ENCODE assay signal across 31 cellular contexts in the genomic region with DNA sequence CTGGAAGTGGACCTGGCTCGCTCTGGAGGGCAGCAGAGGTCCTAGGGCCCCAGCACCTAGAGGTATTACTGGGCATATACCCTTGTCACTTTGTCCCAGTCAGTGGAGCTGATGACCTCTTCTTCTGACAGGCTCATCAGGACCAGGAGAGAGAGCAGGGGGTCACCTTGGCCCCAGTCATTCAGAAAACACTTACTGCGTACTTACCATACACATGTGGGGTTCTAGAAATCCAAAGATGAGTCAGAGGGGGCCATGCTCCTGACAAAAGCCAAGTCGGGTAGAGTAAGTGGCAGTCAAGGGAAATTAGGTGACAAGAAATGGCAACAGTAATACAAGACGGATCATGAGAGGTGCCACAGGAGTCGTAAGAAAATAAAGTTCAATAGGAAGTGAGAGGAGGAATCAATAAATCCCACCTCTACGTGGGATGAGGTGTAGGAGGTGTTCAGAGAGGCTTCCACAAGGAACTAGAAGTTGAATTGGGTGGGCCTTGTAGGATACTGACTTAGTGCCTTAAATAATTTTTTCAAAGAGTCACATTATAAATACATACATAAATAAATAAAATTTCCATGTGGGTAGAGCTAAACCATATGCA. TPM values are rescaled to one million over a fixed set of nuclear protein-coding genes. Genes with fewer than 3 reads are reported as not detected.
DNase-seq lines count a peak whose midpoint lies in the region; ATAC-seq, FAIRE-seq and TF ChIP-seq lines count a peak whose summit lies in the region.
"Had no signal": no experiment of that assay in that cellular context is flagged by ENCODE, and none has a peak within 500 bp of the region (broad histone marks: within the 10 kb centered on the region; RNA-seq: fewer than 3 reads in every experiment).

No MANE protein-coding gene starts in this region.

- no peak overlapping the region for H3K4me3 ChIP-seq in CD4-positive, CD25-positive, alpha-beta regulatory T cell (ENCODE audit: low read depth, low read length)
- H3K4me3 ChIP-seq in GM12878 = no peak overlapping the region
- H3K4me3 ChIP-seq: colonic mucosa, hepatocyte, PC-9, psoas muscle, SK-N-MC, upper lobe of right lung had no signal

- H3K4me1 Mint-ChIP-seq in activated CD4-positive, alpha-beta T cell treated with anti-CD3 and anti-CD28 coated beads, Interleukin-2, amount 10 ng/mL, durations not matched to agents 24 days and 14 days = peaks cover 37% of the 10 kb centered on the region
- H3K4me1 Mint-ChIP-seq in CD4-positive, CD25-positive, alpha-beta regulatory T cell = peaks cover 0 to 41% (median 11%) of the 10 kb centered on the region in 4 donors

- no peaks in the 10 kb centered on the region for H3K9me3 Mint-ChIP-seq in activated CD4-positive, alpha-beta T cell treated with anti-CD3 and anti-CD28 coated beads, Interleukin-2, amount 10 ng/mL, durations not matched to agents 24 days and 14 days
- H3K9me3 Mint-ChIP-seq in CD4-positive, CD25-positive, alpha-beta regulatory T cell = no peaks in the 10 kb centered on the region
- H3K9me3 Mint-ChIP-seq: IgD-negative memory B cell; naive thymus-derived CD4-positive, alpha-beta T cell had no signal

- RAD21 ChIA-PET in GM12878 (lab: Charles Lee; ENCODE audit: unreplicated experiment) = interaction anchor here (1.8 to 3.0 kb wide), 3 partner anchors 9 to 22 kb away, joined by 5 to 15 read pairs (median 8); no protein-coding TSS in a partner anchor

- peak overlapping the region; percentile 8 for H3K4me3 Mint-ChIP-seq in activated CD4-positive, alpha-beta T cell treated with anti-CD3 and anti-CD28 coated beads, Interleukin-2, amount 10 ng/mL, durations not matched to agents 24 days and 14 days
- no peak overlapping the region for H3K4me3 Mint-ChIP-seq in CD4-positive, CD25-positive, alpha-beta regulatory T cell
- H3K4me3 Mint-ChIP-seq: IgD-negative memory B cell; naive thymus-derived CD4-positive, alpha-beta T cell had no signal

- no peak overlapping the region; the same call in 1 of the 2 replicates for H3K4me2 ChIP-seq in GM12878 (ENCODE audit: control insufficient read depth, insufficient read depth)
- H3K4me2 ChIP-seq: hepatocyte had no signal

- H3K27ac ChIP-seq in CD4-positive, CD25-positive, alpha-beta regulatory T cell (ENCODE audit: insufficient read depth, low read length, poor library complexity, severe bottlenecking) = no peak overlapping the region
- no peak overlapping the region for H3K27ac ChIP-seq in GM12878 (ENCODE audit: control insufficient read depth, insufficient read depth)
- H3K27ac ChIP-seq: colonic mucosa, hepatocyte, PC-9, psoas muscle, SK-N-MC, upper lobe of right lung had no signal

- no peak overlapping the region for H3K27ac Mint-ChIP-seq in activated CD4-positive, alpha-beta T cell treated with anti-CD3 and anti-CD28 coated beads, Interleukin-2, amount 10 ng/mL, durations not matched to agents 24 days and 14 days
- H3K27ac Mint-ChIP-seq in CD4-positive, CD25-positive, alpha-beta regulatory T cell = peak overlapping the region in 2 of 3 donors; percentile 16 to 28
- H3K27ac Mint-ChIP-seq: IgD-negative memory B cell had no signal

- H3K27me3 ChIP-seq in CD4-positive, CD25-positive, alpha-beta regulatory T cell (ENCODE audit: control insufficient read depth, insufficient read depth, low read length) = no peaks in the 10 kb centered on the region
- H3K27me3 ChIP-seq in GM12878 (replicated peaks in 1 of 2; ENCODE audit: control insufficient read depth in 2 of 2, insufficient read depth in 2 of 2, low read length in 1 of 2) = peaks cover 0 to 7% of the 10 kb centered on the region in 2 experiments; a peak in 1 of 4 replicates
- H3K27me3 ChIP-seq: colonic mucosa, upper lobe of right lung had no signal

- H3K27me3 Mint-ChIP-seq in activated CD4-positive, alpha-beta T cell treated with anti-CD3 and anti-CD28 coated beads, Interleukin-2, amount 10 ng/mL, durations not matched to agents 24 days and 14 days = peaks cover 6% of the 10 kb centered on the region
- H3K27me3 Mint-ChIP-seq in CD4-positive, CD25-positive, alpha-beta regulatory T cell = no peaks in the 10 kb centered on the region
- H3K27me3 Mint-ChIP-seq: IgD-negative memory B cell had no signal

- no peaks in the 10 kb centered on the region for H3K36me3 ChIP-seq in CD4-positive, CD25-positive, alpha-beta regulatory T cell (ENCODE audit: control insufficient read depth, insufficient read depth, low read length)
- no peaks in the 10 kb centered on the region for H3K36me3 ChIP-seq in GM12878 (ENCODE audit: control insufficient read depth in 2 of 2, insufficient read depth in 2 of 2, low read length in 1 of 2)
- H3K36me3 ChIP-seq: colonic mucosa, upper lobe of right lung had no signal

- POLR2A ChIA-PET in GM12878 (lab: Charles Lee) = no interaction called here

- no peak for TF ChIP-seq EP300 in GM12878 (IDR thresholded peaks at IDR 0.05; ENCODE audit: borderline replicate concordance in 1 of 2, control insufficient read depth in 1 of 2, low read depth in 2 of 2, low read length in 2 of 2)

- no peak overlapping the region for H2AFZ ChIP-seq in GM12878 (ENCODE audit: control insufficient read depth, low read depth, low read length)
- H2AFZ ChIP-seq: hepatocyte, PC-9 had no signal

- no peak for TF ChIP-seq RAD21 in GM12878 (IDR thresholded peaks at IDR 0.05; ENCODE audit: insufficient read depth, low read depth, low read length)

- CTCF ChIA-PET in GM12878 (lab: Yijun Ruan, JAX) = interaction anchor here (1.1 to 18.8 kb wide), 3 partner anchors 9 to 94 kb away, joined by 4 to 753 read pairs (median 16); no protein-coding TSS in a partner anchor

- H3K79me2 ChIP-seq in GM12878 (ENCODE audit: control insufficient read depth, insufficient read depth, low read length) = no peaks in the 10 kb centered on the region
- H3K79me2 ChIP-seq: hepatocyte had no signal

- no peak for DNase-seq in activated CD4-positive, alpha-beta T cell treated with anti-CD3 and anti-CD28 coated beads, Interleukin-2, amount 10 ng/mL, durations not matched to agents 24 days and 14 days
- DNase-seq in activated CD4-positive, alpha-beta T cell treated with anti-CD3 and anti-CD28 coated beads for 48 hours = no peak
- no peak for DNase-seq in CD4-positive, CD25-positive, alpha-beta regulatory T cell
- no peak for DNase-seq in GM12878 (ENCODE audit: low read depth, low spot score)
- no peak for DNase-seq in HTR-8/SVneo (ENCODE audit: insufficient read length, low spot score)
- DNase-seq: 8988T; activated CD4-positive, CD25-positive, alpha-beta regulatory T cell treated with anti-CD3 and anti-CD28 coated beads, Interleukin-2, amount 50 U/mL, for 72 hours; C1 segment of cervical spinal cord; colonic mucosa; COR-L47; effector CD8-positive, alpha-beta T cell; H7; kidney glomerular epithelial cell; MV-4-11; naive thymus-derived CD4-positive, alpha-beta T cell; NCI-H1436 treated with DMSO at 0.1 percent for 48 hours; NCI-H2081 treated with DMSO at 0.1 percent for 48 hours; NCI-H226; NCI-H526 treated with DMSO at 0.1 percent for 48 hours; PC-9; psoas muscle; stimulated activated CD4-positive, alpha-beta T cell treated with anti-CD3 and anti-CD28 coated beads, Interleukin-12 subunit alpha, Interleukin-12 subunit beta, amount 100 ng/mL, for 4 hours; stimulated activated CD4-positive, alpha-beta T cell treated with anti-CD3 and anti-CD28 coated beads, Interleukin-4, amount 100 ng/mL, for 1 hour; upper lobe of right lung had no signal

- 6% methylated on average over 6 of the region's 6 CpGs for WGBS in GM12878 (ENCODE audit: insufficient coverage, insufficient replicate concordance, low lambda C conversion rate, missing lambda C conversion rate)

- H3K9ac ChIP-seq in GM12878 (ENCODE audit: control insufficient read depth, insufficient read depth, low read length) = no peak overlapping the region

- H3K4me1 ChIP-seq in CD4-positive, CD25-positive, alpha-beta regulatory T cell (ENCODE audit: control insufficient read depth, insufficient read depth, low read length, poor library complexity, severe bottlenecking) = peaks cover 10% of the 10 kb centered on the region
- H3K4me1 ChIP-seq in GM12878 (ENCODE audit: control insufficient read depth, insufficient read depth, low read length) = no peaks in the 10 kb centered on the region; the same call in 1 of the 2 replicates
- H3K4me1 ChIP-seq: colonic mucosa, psoas muscle had no signal

- ATAC-seq in CD4-positive, CD25-positive, alpha-beta regulatory T cell (ENCODE audit: low read depth in 2 of 2) = no peak
- ATAC-seq in HG02870 (IDR thresholded peaks at IDR 0.05; ENCODE audit: unreplicated experiment) = peak; percentile 72
- ATAC-seq in GM12878 = peak; percentile 69
- ATAC-seq in GM19328 (IDR thresholded peaks at IDR 0.05; ENCODE audit: unreplicated experiment) = no peak
- no peak for ATAC-seq in GM18861 (IDR thresholded peaks at IDR 0.05; ENCODE audit: unreplicated experiment)
- ATAC-seq: naive thymus-derived CD4-positive, alpha-beta T cell; psoas muscle; sciatic nerve; upper lobe of right lung had no signal

- intact Hi-C loops in activated CD4-positive, alpha-beta T cell treated with anti-CD3 and anti-CD28 coated beads, Interleukin-2, amount 10 ng/mL, durations not matched to agents 24 days and 14 days (cut with micrococcal nuclease) = loop anchor here (1.0 kb wide), 1 partner anchor 19 kb away; no protein-coding TSS in a partner anchor
- intact Hi-C loops in GM12878 (cut with micrococcal nuclease; ENCODE audit: unreplicated experiment) = no loop called here

- no peak for TF ChIP-seq POLR2A in GM12878 (IDR thresholded peaks at IDR 0.05; ENCODE audit: low read depth, low read length)

- peaks cover 8% of the 10 kb centered on the region for H3K36me3 Mint-ChIP-seq in activated CD4-positive, alpha-beta T cell treated with anti-CD3 and anti-CD28 coated beads, Interleukin-2, amount 10 ng/mL, durations not matched to agents 24 days and 14 days (ENCODE audit: low read depth)
- no peaks in the 10 kb centered on the region for H3K36me3 Mint-ChIP-seq in CD4-positive, CD25-positive, alpha-beta regulatory T cell
- H3K36me3 Mint-ChIP-seq: IgD-negative memory B cell had no signal

- H4K20me1 ChIP-seq in GM12878 (ENCODE audit: control insufficient read depth, insufficient read depth) = no peaks in the 10 kb centered on the region

- in situ Hi-C loops in GM12878 (cut with MboI) = no loop called here

- BruUV-seq in GM12878 (replicated peaks; lab: Mats Ljungman, UMichigan) = no TSS peak

- FAIRE-seq in GM12878 (lab: Jason Lieb, UNC) (no peak), HTR-8/SVneo (lab: Jason Lieb, UNC) (no peak)

- no peaks in the 10 kb centered on the region for H3K9me3 ChIP-seq in CD4-positive, CD25-positive, alpha-beta regulatory T cell (ENCODE audit: control insufficient read depth in 2 of 2, low read length in 2 of 2)
- H3K9me3 ChIP-seq in GM12878 (replicated peaks; ENCODE audit: control insufficient read depth, insufficient read depth, low read length) = no peaks in the 10 kb centered on the region
- H3K9me3 ChIP-seq: colonic mucosa, psoas muscle, upper lobe of right lung had no signal

- no peak for TF ChIP-seq CTCF in GM12878 (IDR thresholded peaks at IDR 0.05 in 2 of 3, conservative IDR thresholded peaks at IDR 0.05 in 1 of 3; ENCODE audit: control insufficient read depth in 2 of 3, extremely low read depth in 1 of 3, insufficient read depth in 1 of 3, low read depth in 3 of 3, low read length in 3 of 3)

- SMC1A ChIA-PET in GM12878 (lab: Charles Lee; ENCODE audit: uncharacterized antibody, unreplicated experiment) = interaction anchor here (1.0 to 17.8 kb wide), 5 partner anchors 8 to 96 kb away, joined by 3 to 524 read pairs (median 4); no protein-coding TSS in a partner anchor

RNA-seq across cellular contexts. Expression of a gene that starts 6.8 kb away (rescaled TPM):
- total RNA-seq in activated CD4-positive, alpha-beta T cell treated with anti-CD3 and anti-CD28 coated beads, Interleukin-2, amount 10 ng/mL, durations not matched to agents 24 days and 14 days = 19.5 and 20.0 TPM in 2 replicates
- total RNA-seq in CD4-positive, CD25-positive, alpha-beta regulatory T cell = 16.4 TPM
- polyA plus RNA-seq in CD4-positive, CD25-positive, alpha-beta regulatory T cell = 1 to 10 TPM in 3 of 4 donors, under 1 TPM in 1; 0.68 to 1.7 (median 1.3) TPM
- 45.1 and 50.7 TPM in 2 replicates for total RNA-seq in GM12878 (2013; cell fraction: nucleolus; rRNA removed)
- total RNA-seq in GM12878 (2014; rRNA removed) = 0.45 and 0.93 TPM in 2 replicates
- 0.22 and 0.28 TPM in 2 replicates for total RNA-seq in GM12878 (2014; rRNA removed; fragmentation: Illumina TruSeq; extraction: Trizol)
- total RNA-seq in GM12878 (2021) = 1.7 and 1.8 TPM in 2 replicates
- 0.21 TPM for polyA plus RNA-seq in GM12878 (2011; ENCODE audit: low read depth)
- 0.62 and 1.2 TPM in 2 replicates for polyA plus RNA-seq in GM12878 (2011; rRNA removed)
- 1.2 and 1.3 TPM in 2 replicates for polyA plus RNA-seq in GM12878 (2011; cell fraction: cytosol; rRNA removed)
- 8.7 and 9.2 TPM in 2 replicates for polyA plus RNA-seq in GM12878 (2011; cell fraction: nucleus; rRNA removed)
- 0.45 and 1.1 TPM in 2 replicates for polyA plus RNA-seq in GM12878 (2012)
- polyA plus RNA-seq in GM12878 (2014; fragmentation: Illumina TruSeq; extraction: Trizol) = 0.25 and 0.26 TPM in 2 replicates
- under 1 TPM; 0.06 to 0.16 TPM for polyA plus RNA-seq in GM12878 (2014; fragmentation: Nextera tagmentation; extraction: Ambion mirVana)
- 0.83 and 0.90 TPM in 2 replicates for polyA plus RNA-seq in GM12878 (2014; rRNA removed)
- polyA plus RNA-seq in GM12878 (2016; fragmentation: Nextera tagmentation; extraction: Ambion mirVana) = under 1 TPM; 0.06 to 0.47 TPM
- 2.7 TPM in 2 replicates for polyA minus RNA-seq in GM12878 (2011; rRNA and poly(A)+ RNA removed)
- 0.40 and 0.62 TPM in 2 replicates for polyA minus RNA-seq in GM12878 (2011; cell fraction: cytosol; rRNA and poly(A)+ RNA removed)
- polyA minus RNA-seq in GM12878 (2011; cell fraction: nucleus; rRNA and poly(A)+ RNA removed) = 3.0 and 4.0 TPM in 2 replicates

Comparison
In these comparisons a context has a peak if more than half of its experiments do, and no peak if none do; other contexts are left out.
1. ATAC-seq: peak in HG02870 (single experiment) and GM12878 (single experiment); none in CD4-positive, CD25-positive, alpha-beta regulatory T cell (0 of 2), GM19328 (single experiment) and GM18861 (single experiment).